Comparison of ENCODE assay signal across 18 cellular contexts in the genomic region with DNA sequence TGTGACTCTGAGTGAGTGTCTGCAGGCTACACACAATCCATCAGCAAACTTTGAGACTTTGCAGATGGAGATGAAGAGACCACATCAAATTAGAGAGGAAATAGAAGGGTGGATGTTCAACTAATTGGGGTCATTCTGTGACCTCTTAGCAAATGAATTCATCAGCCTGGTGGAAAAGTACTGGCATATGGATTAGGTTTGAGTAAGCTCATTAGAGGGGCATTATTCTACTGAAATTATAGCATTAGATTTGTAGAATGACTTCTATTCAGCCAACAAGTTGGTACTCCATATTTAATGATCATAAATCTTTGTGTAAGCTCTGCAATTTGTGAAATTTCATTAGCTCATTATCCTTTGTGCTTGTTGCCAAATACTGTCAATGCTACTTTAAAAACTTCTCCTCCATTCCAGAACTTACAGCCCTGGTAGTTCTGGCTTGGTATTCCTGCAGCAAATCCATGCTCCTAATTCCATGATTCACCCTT.
DNase-seq lines count a peak whose midpoint lies in the region; ATAC-seq and TF ChIP-seq lines count a peak whose summit lies in the region.
"Had no signal": no experiment of that assay in that cellular context is flagged by ENCODE, and none has a peak within 500 bp of the region (broad histone marks: within the 10 kb centered on the region; RNA-seq: fewer than 3 reads in every experiment).

No MANE protein-coding gene starts in this region.

- H3K4me3 ChIP-seq in suprapubic skin: no peak overlapping the region
- H3K4me3 ChIP-seq: GM23338, left ventricle myocardium inferior had no signal

- H3K4me3 Mint-ChIP-seq in activated T-cell treated with anti-CD3 and anti-CD28 coated beads, Interleukin-2, amount 50 U/mL, for 24 hours: peak overlapping the region; percentile 48
- peak overlapping the region; percentile 52 for H3K4me3 Mint-ChIP-seq in activated naive CD8-positive, alpha-beta T cell treated with anti-CD3 and anti-CD28 coated beads for 36 hours
- H3K4me3 Mint-ChIP-seq in stimulated activated effector memory CD8-positive, alpha-beta T cell treated with anti-CD3 and anti-CD28 coated beads, Interleukin-12 subunit alpha, Interleukin-12 subunit beta, amount 100 ng/mL, for 72 hours: peak overlapping the region; percentile 65
- H3K4me3 Mint-ChIP-seq: brain, GM23338 had no signal

- peaks cover 76% of the 10 kb centered on the region for H3K36me3 Mint-ChIP-seq in activated T-cell treated with anti-CD3 and anti-CD28 coated beads, Interleukin-2, amount 50 U/mL, for 24 hours (ENCODE audit: low read depth)
- peaks cover 80% of the 10 kb centered on the region for H3K36me3 Mint-ChIP-seq in activated naive CD8-positive, alpha-beta T cell treated with anti-CD3 and anti-CD28 coated beads for 36 hours
- H3K36me3 Mint-ChIP-seq in stimulated activated effector memory CD8-positive, alpha-beta T cell treated with anti-CD3 and anti-CD28 coated beads, Interleukin-12 subunit alpha, Interleukin-12 subunit beta, amount 100 ng/mL, for 72 hours: peaks cover 60% of the 10 kb centered on the region
- H3K36me3 Mint-ChIP-seq: brain had no signal

- H3K27ac Mint-ChIP-seq in activated T-cell treated with anti-CD3 and anti-CD28 coated beads, Interleukin-2, amount 50 U/mL, for 24 hours: peak overlapping the region; percentile 97
- peak overlapping the region; percentile 98 for H3K27ac Mint-ChIP-seq in activated naive CD8-positive, alpha-beta T cell treated with anti-CD3 and anti-CD28 coated beads for 36 hours
- H3K27ac Mint-ChIP-seq in stimulated activated effector memory CD8-positive, alpha-beta T cell treated with anti-CD3 and anti-CD28 coated beads, Interleukin-12 subunit alpha, Interleukin-12 subunit beta, amount 100 ng/mL, for 72 hours: peak overlapping the region; percentile 93
- H3K27ac Mint-ChIP-seq: GM23338, progenitor cell of endocrine pancreas had no signal

- peaks cover 25% of the 10 kb centered on the region for H3K4me1 ChIP-seq in suprapubic skin

- H3K4me1 Mint-ChIP-seq in activated T-cell treated with anti-CD3 and anti-CD28 coated beads, Interleukin-2, amount 50 U/mL, for 24 hours (ENCODE audit: low read depth): peaks cover 80% of the 10 kb centered on the region
- peaks cover 65% of the 10 kb centered on the region for H3K4me1 Mint-ChIP-seq in activated naive CD8-positive, alpha-beta T cell treated with anti-CD3 and anti-CD28 coated beads for 36 hours
- H3K4me1 Mint-ChIP-seq in stimulated activated effector memory CD8-positive, alpha-beta T cell treated with anti-CD3 and anti-CD28 coated beads, Interleukin-12 subunit alpha, Interleukin-12 subunit beta, amount 100 ng/mL, for 72 hours: peaks cover 55% of the 10 kb centered on the region

- no peaks in the 10 kb centered on the region for H3K27me3 ChIP-seq in suprapubic skin

- H3K9me3 Mint-ChIP-seq in activated T-cell treated with anti-CD3 and anti-CD28 coated beads, Interleukin-2, amount 50 U/mL, for 24 hours: peaks cover 3% of the 10 kb centered on the region
- H3K9me3 Mint-ChIP-seq in activated naive CD8-positive, alpha-beta T cell treated with anti-CD3 and anti-CD28 coated beads for 36 hours: peaks cover 7% of the 10 kb centered on the region
- H3K9me3 Mint-ChIP-seq in stimulated activated effector memory CD8-positive, alpha-beta T cell treated with anti-CD3 and anti-CD28 coated beads, Interleukin-12 subunit alpha, Interleukin-12 subunit beta, amount 100 ng/mL, for 72 hours: no peaks in the 10 kb centered on the region
- H3K9me3 Mint-ChIP-seq: GM23338 had no signal

- TF ChIP-seq POLR2A in suprapubic skin (IDR thresholded peaks at IDR 0.05): no peak

- no peak overlapping the region for H3K27ac ChIP-seq in suprapubic skin
- H3K27ac ChIP-seq: left ventricle myocardium inferior had no signal

- no peaks in the 10 kb centered on the region for H3K9me3 ChIP-seq in suprapubic skin
- H3K9me3 ChIP-seq: left ventricle myocardium inferior had no signal

- no peak for TF ChIP-seq CTCF in suprapubic skin (IDR thresholded peaks at IDR 0.05)

- no peaks in the 10 kb centered on the region for H3K27me3 Mint-ChIP-seq in activated T-cell treated with anti-CD3 and anti-CD28 coated beads, Interleukin-2, amount 50 U/mL, for 24 hours
- H3K27me3 Mint-ChIP-seq in activated naive CD8-positive, alpha-beta T cell treated with anti-CD3 and anti-CD28 coated beads for 36 hours: no peaks in the 10 kb centered on the region
- H3K27me3 Mint-ChIP-seq: progenitor cell of endocrine pancreas had no signal

- no peaks in the 10 kb centered on the region for H3K36me3 ChIP-seq in suprapubic skin
- H3K36me3 ChIP-seq: left ventricle myocardium inferior had no signal

- DNase-seq in activated T-cell treated with anti-CD3 and anti-CD28 coated beads, Interleukin-2, amount 50 U/mL, for 24 hours: no peak
- DNase-seq in activated T-cell treated with anti-CD3 and anti-CD28 coated beads, Interleukin-2, amount 50 U/mL, for 48 hours: no peak
- DNase-seq in NCI-H524 (lab: John Stamatoyannopoulos, UW) (peak; percentile 65 to 79), suprapubic skin (ENCODE audit: low spot score in 2 of 2) (no peak), SW 1271 (lab: John Stamatoyannopoulos, UW) (no peak)
- DNase-seq in activated naive CD8-positive, alpha-beta T cell treated with anti-CD3 and anti-CD28 coated beads for 36 hours: no peak
- DNase-seq in stimulated activated effector memory CD8-positive, alpha-beta T cell treated with anti-CD3 and anti-CD28 coated beads, Interleukin-12 subunit alpha, Interleukin-12 subunit beta, amount 100 ng/mL, for 72 hours (ENCODE audit: low spot score in 2 of 2): no peak
- DNase-seq in stimulated activated CD4-positive, alpha-beta T cell treated with anti-CD3 and anti-CD28 coated beads, Interleukin-1b, Interleukin-23, amount 100 ng/mL, for 48 hours: no peak
- DNase-seq: activated gamma-delta T cell, dermis blood vessel endothelial cell, erythroblast, left ventricle myocardium inferior, NCI-H1092, NCI-H2171 treated with DMSO at 0.1 percent for 48 hours, SHP77 had no signal

- ATAC-seq in stimulated activated effector memory CD8-positive, alpha-beta T cell treated with anti-CD3 and anti-CD28 coated beads, Interleukin-12 subunit alpha, Interleukin-12 subunit beta, amount 100 ng/mL, for 72 hours: no peak
- ATAC-seq: GM23338 had no signal

- no peak for TF ChIP-seq EP300 in suprapubic skin (IDR thresholded peaks at IDR 0.05)

Comparison
In these comparisons a context has a peak if more than half of its experiments do, and no peak if none do; other contexts are left out.
1. DNase-seq: peak in NCI-H524 (2 of 2); none in activated T-cell treated with anti-CD3 and anti-CD28 coated beads, Interleukin-2, amount 50 U/mL, for 24 hours (single experiment), activated T-cell treated with anti-CD3 and anti-CD28 coated beads, Interleukin-2, amount 50 U/mL, for 48 hours (0 of 2), activated naive CD8-positive, alpha-beta T cell treated with anti-CD3 and anti-CD28 coated beads for 36 hours (single experiment), stimulated activated effector memory CD8-positive, alpha-beta T cell treated with anti-CD3 and anti-CD28 coated beads, Interleukin-12 subunit alpha, Interleukin-12 subunit beta, amount 100 ng/mL, for 72 hours (0 of 2), suprapubic skin (0 of 2), SW 1271 (0 of 2) and stimulated activated CD4-positive, alpha-beta T cell treated with anti-CD3 and anti-CD28 coated beads, Interleukin-1b, Interleukin-23, amount 100 ng/mL, for 48 hours (single experiment).
2. Peak in every context shown above with its lines, with median percentiles within 50 percentile points of each other: H3K27ac Mint-ChIP-seq and H3K4me3 Mint-ChIP-seq.